Comparison of ENCODE assay signal across 7 cellular contexts in genomic region chr2:160408205-160408561, GRCh38.
A peak's percentile ranks its signal among the peaks of the same experiment; 100 is the strongest.
DNase-seq lines count a peak whose midpoint lies in the region; ATAC-seq, FAIRE-seq and TF ChIP-seq lines count a peak whose summit lies in the region.

No MANE protein-coding gene starts in this region.

- DNase-seq in Jurkat, Clone E6-1 (ENCODE audit: low read depth, low spot score) = no peak
- no peak for DNase-seq in activated naive CD8-positive, alpha-beta T cell treated with anti-CD3 and anti-CD28 coated beads, Interleukin-2, amount 10 ng/mL, durations not matched to agents 7 days and 5 days
- no peak for DNase-seq in keratinocyte (ENCODE audit: low read depth, low spot score)
- DNase-seq in stomach = no peak
- no peak for DNase-seq in NCI-H2029 (lab: John Stamatoyannopoulos, UW)
- DNase-seq in kidney glomerular epithelial cell (lab: John Stamatoyannopoulos, UW) = no peak

- peak overlapping the region; percentile 94 for H3K4me3 Mint-ChIP-seq in activated naive CD8-positive, alpha-beta T cell treated with anti-CD3 and anti-CD28 coated beads, Interleukin-2, amount 10 ng/mL, durations not matched to agents 7 days and 5 days

- no peak for TF ChIP-seq CTCF in keratinocyte (optimal IDR thresholded peaks at IDR 0.05 in 1 of 3, IDR thresholded peaks at IDR 0.05 in 1 of 3, conservative IDR thresholded peaks at IDR 0.05 in 1 of 3; ENCODE audit: extremely low read depth in 1 of 3, insufficient read depth in 2 of 3, low read length in 3 of 3)
- no peak for TF ChIP-seq CTCF in stomach (IDR thresholded peaks at IDR 0.05)

- peak overlapping the region; percentile 95 for H3K27ac Mint-ChIP-seq in activated naive CD8-positive, alpha-beta T cell treated with anti-CD3 and anti-CD28 coated beads, Interleukin-2, amount 10 ng/mL, durations not matched to agents 7 days and 5 days

- H4K20me1 ChIP-seq in keratinocyte (ENCODE audit: control insufficient read depth, extremely low read depth, insufficient read depth, low read length) = peaks cover 4% of the 10 kb centered on the region

- H3K79me2 ChIP-seq in keratinocyte (ENCODE audit: control insufficient read depth, insufficient read depth, low read length) = peaks cover 77% of the 10 kb centered on the region

- H3K9ac ChIP-seq in keratinocyte (ENCODE audit: control insufficient read depth, extremely low read depth, insufficient read depth, low read length) = peak overlapping the region; percentile 89

- peaks cover 72% of the 10 kb centered on the region for H3K4me1 Mint-ChIP-seq in activated naive CD8-positive, alpha-beta T cell treated with anti-CD3 and anti-CD28 coated beads, Interleukin-2, amount 10 ng/mL, durations not matched to agents 7 days and 5 days

- H3K4me3 ChIP-seq in Jurkat, Clone E6-1 (ENCODE audit: low read length) = peak overlapping the region; percentile 42
- H3K4me3 ChIP-seq in keratinocyte (ENCODE audit: control insufficient read depth in 2 of 3, extremely low read depth in 1 of 3, insufficient read depth in 2 of 3, low read depth in 1 of 3, low read length in 3 of 3) = peak overlapping the region; percentile 4 to 60 (median 38)
- H3K4me3 ChIP-seq in stomach = peak overlapping the region; percentile 75 to 93 (median 81)

- peaks cover 12% of the 10 kb centered on the region for H3K36me3 Mint-ChIP-seq in activated naive CD8-positive, alpha-beta T cell treated with anti-CD3 and anti-CD28 coated beads, Interleukin-2, amount 10 ng/mL, durations not matched to agents 7 days and 5 days

- no peaks in the 10 kb centered on the region for H3K27me3 Mint-ChIP-seq in activated naive CD8-positive, alpha-beta T cell treated with anti-CD3 and anti-CD28 coated beads, Interleukin-2, amount 10 ng/mL, durations not matched to agents 7 days and 5 days

- FAIRE-seq in keratinocyte (lab: Jason Lieb, UNC) = no peak

- dilution Hi-C loops in keratinocyte (cut with MboI; ENCODE audit: extremely low pct_ligation_motif_present, low sequenced_read_pairs) = no loop called here

- 27 to 41% (median 40%) methylated on average over 18 of the region's 18 CpGs for WGBS in stomach, 5 donors

- H3K4me2 ChIP-seq in keratinocyte (ENCODE audit: control insufficient read depth, extremely low read depth, insufficient read depth, low read depth, low read length) = peak overlapping the region; percentile 75

- H3K9me3 ChIP-seq in keratinocyte (ENCODE audit: control insufficient read depth, low read depth, low read length) (no peaks in the 10 kb centered on the region), stomach (no peaks in the 10 kb centered on the region)

- TF ChIP-seq EP300 in stomach (IDR thresholded peaks at IDR 0.05) = no peak

- TF ChIP-seq POLR2A in stomach (IDR thresholded peaks at IDR 0.05) = no peak

- peaks cover 70% of the 10 kb centered on the region for H3K4me1 ChIP-seq in keratinocyte (ENCODE audit: control insufficient read depth, extremely low read depth, insufficient read depth, low read length)
- H3K4me1 ChIP-seq in stomach = peaks cover 26 to 75% (median 53%) of the 10 kb centered on the region in 4 donors

- H3K27me3 ChIP-seq in keratinocyte (ENCODE audit: control insufficient read depth, extremely low read depth, insufficient read depth, low read length) = no peaks in the 10 kb centered on the region
- H3K27me3 ChIP-seq in stomach = no peaks in the 10 kb centered on the region

- no peak overlapping the region for H2AFZ ChIP-seq in keratinocyte (ENCODE audit: control insufficient read depth, low read length)

- POLR2A ChIA-PET in activated naive CD8-positive, alpha-beta T cell treated with anti-CD3 and anti-CD28 coated beads, Interleukin-2, amount 10 ng/mL, durations not matched to agents 7 days and 5 days (lab: Charles Lee) = interaction anchor here (0.9 to 3.0 kb wide), 5 partner anchors 11 to 84 kb away, joined by 3 to 23 read pairs (median 3); partner anchors contain the start of gene RBMS1

- no peak for ATAC-seq in activated naive CD8-positive, alpha-beta T cell treated with anti-CD3 and anti-CD28 coated beads, Interleukin-2, amount 10 ng/mL, durations not matched to agents 7 days and 5 days (ENCODE audit: low read depth)
- ATAC-seq in GM18907 (IDR thresholded peaks at IDR 0.05; ENCODE audit: unreplicated experiment) = no peak

- no peaks in the 10 kb centered on the region for H3K9me3 Mint-ChIP-seq in activated naive CD8-positive, alpha-beta T cell treated with anti-CD3 and anti-CD28 coated beads, Interleukin-2, amount 10 ng/mL, durations not matched to agents 7 days and 5 days

- intact Hi-C loops in stomach (cut with DNase I; ENCODE audit: low total_unique reads) = no loop called here

- H3K27ac ChIP-seq in keratinocyte (ENCODE audit: control insufficient read depth, insufficient read depth, low read length) = peak overlapping the region; percentile 63
- H3K27ac ChIP-seq in stomach = peak overlapping the region; percentile 69 to 98 (median 96)

- peaks cover 0 to 3% of the 10 kb centered on the region in 2 experiments for H3K36me3 ChIP-seq in keratinocyte (ENCODE audit: control insufficient read depth in 2 of 2, extremely low read depth in 1 of 2, insufficient read depth in 2 of 2, low read length in 2 of 2)
- H3K36me3 ChIP-seq in stomach = no peaks in the 10 kb centered on the region

- H3K9me1 ChIP-seq in keratinocyte (ENCODE audit: control insufficient read depth, extremely low read depth, insufficient read depth, low read length) = no peaks in the 10 kb centered on the region
